In the genomic region with DNA sequence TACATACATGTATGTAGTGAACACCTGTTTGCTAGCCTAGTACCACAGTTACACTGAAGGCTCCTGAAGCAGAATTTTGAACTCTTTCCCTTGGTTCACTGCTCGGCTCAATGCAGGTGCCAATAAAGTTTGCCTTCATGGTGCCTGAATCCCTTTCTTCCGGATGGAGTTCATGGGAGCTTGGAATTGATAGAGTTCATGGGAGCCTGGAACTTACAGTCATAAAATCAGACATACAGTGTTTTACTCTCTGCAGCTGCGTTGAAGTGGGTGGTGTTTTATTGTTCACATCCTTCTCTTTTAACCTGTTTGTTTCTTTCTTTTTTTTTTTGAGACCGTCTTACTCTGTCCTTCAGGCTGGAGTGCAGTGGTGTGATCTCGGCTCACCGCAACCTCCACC, we compare ENCODE assay signal across 15 cellular contexts. TPM values are rescaled to one million over a fixed set of nuclear protein-coding genes. Genes with fewer than 3 reads are reported as not detected.
A peak's percentile ranks its signal among the peaks of the same experiment; 100 is the strongest.
DNase-seq lines count a peak whose midpoint lies in the region; ATAC-seq and TF ChIP-seq lines count a peak whose summit lies in the region.
"Had no signal": no experiment of that assay in that cellular context is flagged by ENCODE, and none has a peak within 500 bp of the region (broad histone marks: within the 10 kb centered on the region; RNA-seq: fewer than 3 reads in every experiment).

No MANE protein-coding gene starts in this region.

- no peaks in the 10 kb centered on the region for H4K20me1 ChIP-seq in osteoblast (ENCODE audit: insufficient read depth, low read length)

- H3K9me3 Mint-ChIP-seq in dendritic cell treated with granulocyte-macrophage colony-stimulating factor and Interleukin-4, amounts not matched to agents 40 ng/mL and 50 ng/mL, for 4 days, result no peaks in the 10 kb centered on the region
- H3K9me3 Mint-ChIP-seq: CD4-positive, alpha-beta T cell; GM23338 had no signal

- CTCF ChIA-PET in Panc1 (lab: Charles Lee), result no interaction called here

- H3K4me2 ChIP-seq in osteoblast (ENCODE audit: insufficient read depth, low read length), result no peak overlapping the region
- H3K4me2 ChIP-seq: GM23338 had no signal

- ATAC-seq in Panc1, result no peak
- ATAC-seq: GM23338 had no signal

- no peaks in the 10 kb centered on the region for H3K27me3 Mint-ChIP-seq in dendritic cell treated with granulocyte-macrophage colony-stimulating factor and Interleukin-4, amounts not matched to agents 40 ng/mL and 50 ng/mL, for 4 days

- H3K27me3 ChIP-seq in Panc1 (ENCODE audit: control insufficient read depth, insufficient read depth, low read length) (no peaks in the 10 kb centered on the region), osteoblast (ENCODE audit: insufficient read depth, low read length) (peaks cover 24% of the 10 kb centered on the region), vagina (no peaks in the 10 kb centered on the region)

- TF ChIP-seq CTCF in Panc1 (IDR thresholded peaks at IDR 0.05), result no peak
- no peak for TF ChIP-seq CTCF in osteoblast (IDR thresholded peaks at IDR 0.05; ENCODE audit: extremely low read depth, low read depth, low read length)
- no peak for TF ChIP-seq CTCF in vagina (IDR thresholded peaks at IDR 0.05)

- intact Hi-C loops in Panc1 (cut with micrococcal nuclease; ENCODE audit: unreplicated experiment) (no loop called here), vagina (cut with DNase I) (no loop called here)
- intact Hi-C loops in dendritic cell treated with granulocyte-macrophage colony-stimulating factor and Interleukin-4, amounts not matched to agents 40 ng/mL and 50 ng/mL, for 4 days (cut with micrococcal nuclease), result no loop called here

- BruUV-seq in Panc1 (replicated peaks; lab: Mats Ljungman, UMichigan), result TSS peak; percentile 52

- H3K27ac Mint-ChIP-seq in dendritic cell treated with granulocyte-macrophage colony-stimulating factor and Interleukin-4, amounts not matched to agents 40 ng/mL and 50 ng/mL, for 4 days, result peak overlapping the region; percentile 94
- H3K27ac Mint-ChIP-seq: CD4-positive, alpha-beta T cell; GM23338 had no signal

- POLR2A ChIA-PET in Panc1 (lab: Charles Lee), result interaction anchor here (0.7 kb wide), 1 partner anchor 22 kb away, joined by 4 read pairs; no protein-coding TSS in a partner anchor

- no peak overlapping the region for H3K27ac ChIP-seq in Panc1 (ENCODE audit: low read length)
- H3K27ac ChIP-seq in osteoblast (ENCODE audit: low read depth, low read length), result no peak overlapping the region
- H3K27ac ChIP-seq in vagina, result no peak overlapping the region
- H3K27ac ChIP-seq: C4-2B had no signal

- H3K36me3 ChIP-seq in Panc1 (ENCODE audit: control insufficient read depth, insufficient read depth, low read length) (no peaks in the 10 kb centered on the region), osteoblast (ENCODE audit: insufficient read depth, low read length) (no peaks in the 10 kb centered on the region), vagina (no peaks in the 10 kb centered on the region)
- H3K36me3 ChIP-seq: BE2C had no signal

- H2AFZ ChIP-seq in osteoblast (ENCODE audit: low read length), result no peak overlapping the region
- H2AFZ ChIP-seq: GM23338 had no signal

- no peaks in the 10 kb centered on the region for H3K9me3 ChIP-seq in Panc1 (ENCODE audit: control insufficient read depth, insufficient read depth, low read depth, low read length)
- no peaks in the 10 kb centered on the region for H3K9me3 ChIP-seq in osteoblast (ENCODE audit: low read depth, low read length)
- no peaks in the 10 kb centered on the region for H3K9me3 ChIP-seq in vagina
- H3K9me3 ChIP-seq: BE2C had no signal

- in situ Hi-C loops in Panc1 (cut with HindIII; ENCODE audit: low pct_unique_long_range_greater_than_20kb, low sequenced_read_pairs), result no loop called here

- no peak for TF ChIP-seq POLR2A in vagina (IDR thresholded peaks at IDR 0.05)

- no peak overlapping the region for H3K4me3 ChIP-seq in Panc1 (ENCODE audit: low read depth in 2 of 2, low read length in 2 of 2)
- H3K4me3 ChIP-seq in osteoblast (ENCODE audit: insufficient read depth, low read length), result no peak overlapping the region
- no peak overlapping the region for H3K4me3 ChIP-seq in vagina
- H3K4me3 ChIP-seq: GM23338 had no signal

- peaks cover 87% of the 10 kb centered on the region for H3K4me1 Mint-ChIP-seq in dendritic cell treated with granulocyte-macrophage colony-stimulating factor and Interleukin-4, amounts not matched to agents 40 ng/mL and 50 ng/mL, for 4 days (ENCODE audit: low read depth)
- H3K4me1 Mint-ChIP-seq: GM23338 had no signal

- no peak overlapping the region for H3K4me3 Mint-ChIP-seq in dendritic cell treated with granulocyte-macrophage colony-stimulating factor and Interleukin-4, amounts not matched to agents 40 ng/mL and 50 ng/mL, for 4 days
- H3K4me3 Mint-ChIP-seq: CD4-positive, alpha-beta T cell; GM23338 had no signal

- H3K36me3 Mint-ChIP-seq in dendritic cell treated with granulocyte-macrophage colony-stimulating factor and Interleukin-4, amounts not matched to agents 40 ng/mL and 50 ng/mL, for 4 days (ENCODE audit: low read depth), result peaks cover 30% of the 10 kb centered on the region

- no peaks in the 10 kb centered on the region for H3K4me1 ChIP-seq in Panc1 (ENCODE audit: control insufficient read depth, insufficient read depth, low read length)
- no peaks in the 10 kb centered on the region for H3K4me1 ChIP-seq in osteoblast (ENCODE audit: insufficient read depth, low read length)
- H3K4me1 ChIP-seq in vagina, result peaks cover 1% of the 10 kb centered on the region
- H3K4me1 ChIP-seq: BE2C had no signal

- no peak for DNase-seq in Panc1 (ENCODE audit: low read depth, low spot score)
- DNase-seq in osteoblast (ENCODE audit: insufficient read length, low spot score, missing footprints), result peak; percentile 36
- no peak for DNase-seq in kidney glomerular epithelial cell (lab: John Stamatoyannopoulos, UW)
- no peak for DNase-seq in activated CD4-positive, alpha-beta T cell treated with anti-CD3 and anti-CD28 coated beads for 4 hours
- DNase-seq in vagina (ENCODE audit: extremely low spot score in 2 of 2), result no peak
- DNase-seq: ACHN; BE2C; Calu3; CD4-positive, alpha-beta T cell; DMS79 treated with DMSO at 0.1 percent for 48 hours; GF-D8; HCEC 1CT had no signal

- H3K79me2 ChIP-seq in osteoblast (ENCODE audit: insufficient read depth, low read length), result no peaks in the 10 kb centered on the region

RNA-seq across cellular contexts. Expression of a gene that starts 29.2 kb away (rescaled TPM):
- total RNA-seq in Panc1 (2021; ENCODE audit: unreplicated experiment) (172 TPM), osteoblast (156 and 163 TPM in 2 replicates), vagina (90.8 TPM)
- polyA plus RNA-seq in Panc1 (2012; ENCODE audit: insufficient read length), result 199 TPM
